In genomic region chr12:2023365-2023764, GRCh38 we compare ENCODE assay signal across 14 cellular contexts.
"Had no signal": no experiment of that assay in that cellular context is flagged by ENCODE, and none has a peak within 500 bp of the region (broad histone marks: within the 10 kb centered on the region; RNA-seq: fewer than 3 reads in every experiment).

No MANE protein-coding gene starts in this region.

- H3K27ac Mint-ChIP-seq: activated naive CD8-positive, alpha-beta T cell treated with anti-CD3 and anti-CD28 coated beads, Interleukin-2, amount 10 ng/mL, durations not matched to agents 7 days and 5 days; natural killer cell; stimulated activated memory B cell treated with anti-CD40 and anti-IgM and Interleukin-4, amounts not matched to agents 10 μg/mL and 1 μg/mL and 100 μg/mL, for 72 hours had no signal

- DNase-seq: activated CD4-positive, CD25-positive, alpha-beta regulatory T cell treated with anti-CD3 and anti-CD28 coated beads, Interleukin-2, amount 50 U/mL, for 72 hours; activated naive CD4-positive, alpha-beta T cell; activated naive CD8-positive, alpha-beta T cell treated with anti-CD3 and anti-CD28 coated beads, Interleukin-2, amount 10 ng/mL, durations not matched to agents 7 days and 5 days; brain microvascular endothelial cell; cortex of kidney; effector CD8-positive, alpha-beta T cell; foreskin melanocyte; heart left ventricle; natural killer cell; retina; tibial artery had no signal

- H3K4me3 ChIP-seq: heart left ventricle, tibial artery had no signal

- H3K36me3 ChIP-seq: brain microvascular endothelial cell, tibial artery had no signal

- H3K4me1 Mint-ChIP-seq: natural killer cell; stimulated activated memory B cell treated with anti-CD40 and anti-IgM and Interleukin-4, amounts not matched to agents 10 μg/mL and 1 μg/mL and 100 μg/mL, for 72 hours had no signal

- H3K9me3 ChIP-seq: heart left ventricle, tibial artery had no signal

- H3K27ac ChIP-seq: brain microvascular endothelial cell, epithelial cell of prostate, tibial artery had no signal

- H3K36me3 Mint-ChIP-seq: activated naive CD8-positive, alpha-beta T cell treated with anti-CD3 and anti-CD28 coated beads, Interleukin-2, amount 10 ng/mL, durations not matched to agents 7 days and 5 days; natural killer cell; stimulated activated memory B cell treated with anti-CD40 and anti-IgM and Interleukin-4, amounts not matched to agents 10 μg/mL and 1 μg/mL and 100 μg/mL, for 72 hours had no signal

- ATAC-seq: heart left ventricle; left lobe of liver; natural killer cell; stimulated activated memory B cell treated with anti-CD40 and anti-IgM and Interleukin-4, amounts not matched to agents 10 μg/mL and 1 μg/mL and 100 μg/mL, for 72 hours had no signal

- H3K27me3 ChIP-seq: heart left ventricle, tibial artery had no signal

- H3K9me3 Mint-ChIP-seq: activated naive CD8-positive, alpha-beta T cell treated with anti-CD3 and anti-CD28 coated beads, Interleukin-2, amount 10 ng/mL, durations not matched to agents 7 days and 5 days; natural killer cell had no signal

- H3K4me3 Mint-ChIP-seq: activated naive CD8-positive, alpha-beta T cell treated with anti-CD3 and anti-CD28 coated beads, Interleukin-2, amount 10 ng/mL, durations not matched to agents 7 days and 5 days; natural killer cell; stimulated activated memory B cell treated with anti-CD40 and anti-IgM and Interleukin-4, amounts not matched to agents 10 μg/mL and 1 μg/mL and 100 μg/mL, for 72 hours had no signal
